ENCODE assay signal across 1 cellular context in the genomic region with DNA sequence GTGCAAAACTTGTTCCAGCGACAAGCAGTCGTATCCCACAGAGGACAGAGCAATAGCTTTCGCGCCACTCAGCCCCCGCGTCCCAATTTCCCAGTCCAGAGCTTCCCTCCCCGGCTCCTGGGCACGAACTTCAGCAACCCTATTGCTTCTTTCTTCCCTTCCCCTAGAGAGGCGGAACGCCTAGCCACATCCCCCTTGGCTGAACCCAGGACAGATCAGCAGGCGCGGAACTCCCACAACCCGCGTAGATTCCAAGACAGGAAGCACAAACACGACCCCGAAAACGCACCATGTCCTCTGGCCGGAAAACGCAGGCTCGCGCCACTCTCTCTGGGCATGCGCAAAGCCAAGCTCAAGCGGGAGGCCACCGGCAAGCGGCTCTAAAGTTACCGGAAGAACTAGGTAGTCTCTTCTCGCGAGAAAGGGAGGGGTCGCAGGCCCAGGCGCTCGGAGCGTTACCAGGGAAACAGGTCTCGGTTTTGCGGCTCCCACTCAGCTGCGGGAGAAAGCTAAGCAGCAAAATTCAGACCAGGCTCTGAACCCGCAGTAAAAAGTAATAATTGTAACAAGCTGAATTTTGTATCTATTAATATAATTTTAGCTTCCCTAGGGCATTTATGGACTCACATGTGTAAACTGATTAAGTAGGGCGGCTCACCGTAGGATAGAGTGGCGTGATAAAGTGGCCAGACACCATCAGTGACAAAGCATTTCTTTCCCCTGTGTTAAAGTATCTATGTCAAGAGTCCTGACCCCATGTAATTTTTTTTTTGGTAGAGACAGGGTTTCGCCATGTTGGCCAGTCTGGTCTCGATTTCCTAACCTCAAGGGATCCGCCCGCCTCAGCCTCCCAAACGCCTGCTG.
TF ChIP-seq lines count a peak whose summit lies in the region.

Gene TMEM209, minus strand, starts transcription at position 323 of the 864 bp plus-strand sequence. Its CDS starts 31 bp downstream, at position 292.

TF ChIP-seq in HCT116, 20 proteins besides CTCF, POLR2A, EP300 and RAD21 (continued from another document):
- TF ChIP-seq EZH2phosphoT487 (IDR thresholded peaks at IDR 0.05; ENCODE audit: borderline replicate concordance) (no peak), SRF (IDR thresholded peaks at IDR 0.05; ENCODE audit: low read depth) (no peak), POLR2AphosphoS5 (IDR thresholded peaks at IDR 0.05; ENCODE audit: low read depth, low read length) (peak; percentile 94), ELF1 (IDR thresholded peaks at IDR 0.05; ENCODE audit: borderline replicate concordance, low read depth) (peak; percentile 72), SIN3A (IDR thresholded peaks at IDR 0.05; ENCODE audit: low read depth) (peak; percentile 85; the same call in 1 of the 2 replicates), EGR1 (IDR thresholded peaks at IDR 0.05; ENCODE audit: low read depth) (peak; percentile 11; the same call in 1 of the 2 replicates), ZFX (IDR thresholded peaks at IDR 0.05) (peak; percentile 70), TCF7L2 (IDR thresholded peaks at IDR 0.05; ENCODE audit: borderline replicate concordance, extremely low read depth, insufficient read depth, insufficient read length) (peak; percentile 44), ATF3 (IDR thresholded peaks at IDR 0.05) (no peak), CEBPB (IDR thresholded peaks at IDR 0.05; ENCODE audit: low read depth) (no peak), CBX3 (IDR thresholded peaks at IDR 0.05; ENCODE audit: low read depth) (no peak; the same call in 1 of the 2 replicates), SP1 (IDR thresholded peaks at IDR 0.05; ENCODE audit: low read depth) (no peak; the same call in 1 of the 2 replicates), YY1 (IDR thresholded peaks at IDR 0.05; ENCODE audit: extremely low read depth, insufficient replicate concordance, low read depth, low read length) (peak; percentile 84), EZH2 (IDR thresholded peaks at IDR 0.05) (no peak)
- TF ChIP-seq, protein P1, sequence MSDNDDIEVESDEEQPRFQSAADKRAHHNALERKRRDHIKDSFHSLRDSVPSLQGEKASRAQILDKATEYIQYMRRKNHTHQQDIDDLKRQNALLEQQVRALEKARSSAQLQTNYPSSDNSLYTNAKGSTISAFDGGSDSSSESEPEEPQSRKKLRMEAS (IDR thresholded peaks at IDR 0.05), result peak; percentile 83
